11 cellular contexts compared by ENCODE assay signal in genomic region chr13:42275098-42275471, GRCh38. TPM values are rescaled to one million over a fixed set of nuclear protein-coding genes. Genes with fewer than 3 reads are reported as not detected.
DNase-seq lines count a peak whose midpoint lies in the region; ATAC-seq and TF ChIP-seq lines count a peak whose summit lies in the region.
"Had no signal": no experiment of that assay in that cellular context is flagged by ENCODE, and none has a peak within 500 bp of the region (broad histone marks: within the 10 kb centered on the region; RNA-seq: fewer than 3 reads in every experiment).

No MANE protein-coding gene starts in this region.

- peak overlapping the region; percentile 81 for H3K4me3 ChIP-seq in Loucy (ENCODE audit: low read length, poor library complexity, severe bottlenecking)
- no peak overlapping the region for H3K4me3 ChIP-seq in tibial nerve
- H3K4me3 ChIP-seq: HAP-1 had no signal

- H2AFZ ChIP-seq in Loucy (ENCODE audit: low read length), result no peak overlapping the region

- H3K27ac ChIP-seq in tibial nerve, result peak overlapping the region in 1 of 4 donors; percentile 27

- peak in 1 of 2 donors; percentile 13 for TF ChIP-seq EP300 in tibial nerve (IDR thresholded peaks at IDR 0.05)

- TF ChIP-seq POLR2A in tibial nerve (IDR thresholded peaks at IDR 0.05), result no peak

- no peaks in the 10 kb centered on the region for H3K36me3 ChIP-seq in Loucy (ENCODE audit: insufficient read depth, low read length)
- no peaks in the 10 kb centered on the region for H3K36me3 ChIP-seq in tibial nerve
- H3K36me3 ChIP-seq: HAP-1 had no signal

- peak overlapping the region; percentile 81 for H3K9ac ChIP-seq in Loucy (ENCODE audit: low read depth, low read length, poor library complexity, severe bottlenecking)

- peaks cover 74% of the 10 kb centered on the region for H3K79me2 ChIP-seq in Loucy (ENCODE audit: insufficient read depth, low read length)

- ATAC-seq in GM18502 (IDR thresholded peaks at IDR 0.05; ENCODE audit: poor library complexity, unreplicated experiment) (peak; percentile 30), GM21390 (IDR thresholded peaks at IDR 0.05; ENCODE audit: unreplicated experiment) (peak; percentile 42)

- peak overlapping the region; percentile 77 for H3K4me2 ChIP-seq in Loucy (ENCODE audit: low read depth, low read length, poor library complexity, severe bottlenecking)

- 67 to 71% methylated on average over 2 of the region's 2 CpGs for WGBS in tibial nerve, 2 donors

- H3K27me3 ChIP-seq in Loucy (ENCODE audit: insufficient read depth, low read length, poor library complexity, severe bottlenecking) (no peaks in the 10 kb centered on the region), tibial nerve (no peaks in the 10 kb centered on the region)

- peak; percentile 48 for DNase-seq in globus pallidus (ENCODE audit: low spot score)
- DNase-seq in NCI-H2107 (lab: John Stamatoyannopoulos, UW), result no peak
- no peak for DNase-seq in NCI-H1092 (lab: John Stamatoyannopoulos, UW)
- DNase-seq in tibial nerve (ENCODE audit: low spot score in 2 of 2), result no peak
- no peak for DNase-seq in SW480 (ENCODE audit: low spot score)
- DNase-seq: hypothalamus, NCI-H774 had no signal

- no peak for TF ChIP-seq CTCF in Loucy (conservative IDR thresholded peaks at IDR 0.05; ENCODE audit: low read length)
- TF ChIP-seq CTCF in tibial nerve (IDR thresholded peaks at IDR 0.05), result no peak

- H4K20me1 ChIP-seq in Loucy (ENCODE audit: insufficient read depth, low read length, poor library complexity, severe bottlenecking), result peaks cover 26% of the 10 kb centered on the region

- H3K9me3 ChIP-seq in Loucy (ENCODE audit: insufficient read depth, low read depth, low read length), result no peaks in the 10 kb centered on the region
- no peaks in the 10 kb centered on the region for H3K9me3 ChIP-seq in tibial nerve

- H3K4me1 ChIP-seq in Loucy (ENCODE audit: insufficient read depth, low read length, poor library complexity, severe bottlenecking), result peaks cover 73% of the 10 kb centered on the region
- H3K4me1 ChIP-seq in tibial nerve, result peaks cover 0 to 61% (median 12%) of the 10 kb centered on the region in 4 donors

- no peaks in the 10 kb centered on the region for H3K9me2 ChIP-seq in Loucy (replicated peaks; ENCODE audit: low read depth, low read length)

- H3F3A ChIP-seq in Loucy (ENCODE audit: low read depth), result no peaks in the 10 kb centered on the region

RNA-seq across cellular contexts. Expression of gene AKAP11, which starts 3.1 kb away (rescaled TPM):
- total RNA-seq in tibial nerve, result 10 to 100 TPM; 38.4 to 53.8 (median 46.0) TPM
